Comparison of ENCODE assay signal across 12 cellular contexts in the genomic region with DNA sequence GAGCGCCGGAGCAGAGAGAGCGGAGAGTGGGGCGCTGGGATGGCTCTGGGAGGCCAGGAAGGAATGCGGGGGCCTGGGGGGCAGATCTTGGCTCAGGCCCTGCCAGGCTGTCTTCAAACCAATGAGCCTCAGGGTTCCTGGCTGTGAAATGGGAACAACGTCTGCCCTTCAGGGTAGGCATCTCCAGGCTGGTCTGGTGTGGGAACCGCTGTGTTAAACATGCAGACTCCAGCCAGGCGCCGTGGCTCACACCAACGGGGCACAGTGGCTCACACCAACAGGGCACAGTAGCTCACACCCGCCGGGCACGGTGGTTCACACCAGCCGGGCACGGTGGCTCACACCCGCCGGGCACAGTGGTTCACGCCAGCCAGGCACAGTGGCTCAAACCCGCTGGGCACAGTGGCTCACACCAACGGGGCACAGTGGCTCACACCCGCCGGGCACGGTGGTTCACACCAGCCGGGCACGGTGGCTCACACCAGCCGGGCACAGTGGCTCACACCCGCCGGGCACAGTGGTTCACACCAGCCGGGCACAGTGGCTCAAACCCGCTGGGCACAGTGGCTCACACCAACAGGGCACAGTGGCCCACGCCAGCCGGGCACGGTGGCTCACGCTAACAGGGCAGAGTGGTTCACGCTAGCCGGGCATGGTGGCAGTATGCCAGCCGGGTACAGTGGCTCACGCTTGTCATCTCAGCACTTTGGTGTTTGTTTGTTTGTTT. TPM values are rescaled to one million over a fixed set of nuclear protein-coding genes. Genes with fewer than 3 reads are reported as not detected.
A peak's percentile ranks its signal among the peaks of the same experiment; 100 is the strongest.
DNase-seq lines count a peak whose midpoint lies in the region; ATAC-seq, FAIRE-seq and TF ChIP-seq lines count a peak whose summit lies in the region.
"Had no signal": no experiment of that assay in that cellular context is flagged by ENCODE, and none has a peak within 500 bp of the region (broad histone marks: within the 10 kb centered on the region; RNA-seq: fewer than 3 reads in every experiment).

No MANE protein-coding gene starts in this region.

- no peak overlapping the region for H4K5ac ChIP-seq in mesendoderm (ENCODE audit: low read length)

- H3K4me3 Mint-ChIP-seq in astrocyte (ENCODE audit: unreplicated experiment): no peak overlapping the region
- H3K4me3 Mint-ChIP-seq: activated CD4-positive, alpha-beta memory T cell treated with anti-CD3 and anti-CD28 coated beads, Interleukin-2, amount 10 ng/mL, durations not matched to agents 7 days and 5 days had no signal

- DNase-seq in SK-N-SH (no peak), astrocyte (ENCODE audit: low read depth) (no peak), mesendoderm (no peak), CD1c-positive myeloid dendritic cell (ENCODE audit: extremely low spot score) (no peak), COLO829 (ENCODE audit: low spot score) (no peak)
- DNase-seq: activated CD4-positive, alpha-beta memory T cell treated with anti-CD3 and anti-CD28 coated beads, Interleukin-2, amount 10 ng/mL, durations not matched to agents 7 days and 5 days; GDM1 had no signal

- peak overlapping the region; percentile 63; the same call in 1 of the 2 replicates for H3K4me2 ChIP-seq in SK-N-SH
- H3K4me2 ChIP-seq in astrocyte (ENCODE audit: low read length): peak overlapping the region; percentile 78
- H3K4me2 ChIP-seq in mesendoderm (ENCODE audit: low read length): no peak overlapping the region

- CTCF ChIA-PET in SK-N-SH (lab: Yijun Ruan, JAX): interaction anchor here (1.4 kb wide), 1 partner anchor 10 kb away, joined by 3 read pairs; no protein-coding TSS in a partner anchor

- H3K9me3 Mint-ChIP-seq in astrocyte (ENCODE audit: unreplicated experiment): peaks cover 2% of the 10 kb centered on the region
- H3K9me3 Mint-ChIP-seq: activated CD4-positive, alpha-beta memory T cell treated with anti-CD3 and anti-CD28 coated beads, Interleukin-2, amount 10 ng/mL, durations not matched to agents 7 days and 5 days had no signal

- H4K8ac ChIP-seq in mesendoderm (ENCODE audit: low read depth, low read length): no peak overlapping the region

- no peaks in the 10 kb centered on the region for H3K4me1 Mint-ChIP-seq in astrocyte (ENCODE audit: low read depth, unreplicated experiment)
- H3K4me1 Mint-ChIP-seq: activated CD4-positive, alpha-beta memory T cell treated with anti-CD3 and anti-CD28 coated beads, Interleukin-2, amount 10 ng/mL, durations not matched to agents 7 days and 5 days had no signal

- H2BK120ac ChIP-seq in mesendoderm (ENCODE audit: low read depth, low read length): no peak overlapping the region

- no peak overlapping the region for H2BK15ac ChIP-seq in mesendoderm (replicated peaks; ENCODE audit: low read depth)

- no peaks in the 10 kb centered on the region for H3K79me2 ChIP-seq in SK-N-SH (ENCODE audit: insufficient read depth)
- no peaks in the 10 kb centered on the region for H3K79me2 ChIP-seq in astrocyte (ENCODE audit: insufficient read depth, low read length)
- no peaks in the 10 kb centered on the region for H3K79me2 ChIP-seq in mesendoderm (ENCODE audit: control insufficient read depth, insufficient read depth, low read length)

- peaks cover 3% of the 10 kb centered on the region for H3F3A ChIP-seq in SK-N-SH (replicated peaks; ENCODE audit: insufficient read depth)

- H2BK5ac ChIP-seq in mesendoderm (ENCODE audit: low read length): no peak overlapping the region

- H3K27ac Mint-ChIP-seq in astrocyte (ENCODE audit: unreplicated experiment): peak overlapping the region; percentile 58
- H3K27ac Mint-ChIP-seq: activated CD4-positive, alpha-beta memory T cell treated with anti-CD3 and anti-CD28 coated beads, Interleukin-2, amount 10 ng/mL, durations not matched to agents 7 days and 5 days had no signal

- no peaks in the 10 kb centered on the region for H3K79me1 ChIP-seq in mesendoderm (ENCODE audit: low read length)

- H3K18ac ChIP-seq in mesendoderm (ENCODE audit: low read length): no peak overlapping the region

- H3K36me3 ChIP-seq in SK-N-SH (replicated peaks in 1 of 2; ENCODE audit: control insufficient read depth in 1 of 2, insufficient read depth in 2 of 2, low read length in 1 of 2): no peaks in the 10 kb centered on the region
- H3K36me3 ChIP-seq in astrocyte (ENCODE audit: insufficient read depth, low read length): no peaks in the 10 kb centered on the region
- H3K36me3 ChIP-seq in subcutaneous abdominal adipose tissue (ENCODE audit: control insufficient read depth in 5 of 5, insufficient read depth in 5 of 5, low read length in 5 of 5): no peaks in the 10 kb centered on the region
- H3K36me3 ChIP-seq in mesendoderm (ENCODE audit: control insufficient read depth, insufficient read depth, low read length): no peaks in the 10 kb centered on the region

- POLR2A ChIA-PET in SK-N-SH (lab: Yijun Ruan, JAX): no interaction called here

- no peak overlapping the region for H2AK5ac ChIP-seq in mesendoderm (ENCODE audit: low read length)

- no peak for TF ChIP-seq EP300 in SK-N-SH (IDR thresholded peaks at IDR 0.05; ENCODE audit: borderline replicate concordance in 1 of 2, low read depth in 1 of 2, low read length in 1 of 2)

- H3K4me1 ChIP-seq in SK-N-SH (ENCODE audit: control insufficient read depth in 1 of 2, insufficient read depth in 2 of 2, low read depth in 1 of 2, low read length in 1 of 2) (no peaks in the 10 kb centered on the region; a peak in 1 of 4 replicates), astrocyte (ENCODE audit: insufficient read depth, low read length) (peaks cover 13% of the 10 kb centered on the region), subcutaneous abdominal adipose tissue (ENCODE audit: control insufficient read depth in 5 of 5, insufficient read depth in 5 of 5, low read length in 5 of 5) (peaks cover 0 to 13% (median 11%) of the 10 kb centered on the region in 5 donors), mesendoderm (ENCODE audit: control insufficient read depth, low read depth, low read length) (no peaks in the 10 kb centered on the region)
- H3K4me1 ChIP-seq: foreskin keratinocyte had no signal

- H3K9ac ChIP-seq in SK-N-SH (no peak overlapping the region), astrocyte (ENCODE audit: low read length) (peak overlapping the region; percentile 73), subcutaneous abdominal adipose tissue (ENCODE audit: low read length in 5 of 5) (no peak overlapping the region), mesendoderm (ENCODE audit: low read length) (no peak overlapping the region)

- H3K36me3 Mint-ChIP-seq in astrocyte (ENCODE audit: low read depth, unreplicated experiment): no peaks in the 10 kb centered on the region

- no peak overlapping the region for H3K56ac ChIP-seq in mesendoderm (ENCODE audit: low read length)

- H3K4me3 ChIP-seq in SK-N-SH (ENCODE audit: low read depth in 2 of 2, low read length in 1 of 2): no peak overlapping the region
- H3K4me3 ChIP-seq in astrocyte (ENCODE audit: insufficient read depth, low read depth, low read length): no peak overlapping the region
- peak overlapping the region; percentile 56 for H3K4me3 ChIP-seq in iPS-18c (ENCODE audit: insufficient read depth, low read depth, low read length)
- peak overlapping the region in 4 of 5 donors; percentile 42 to 54 (median 48) for H3K4me3 ChIP-seq in subcutaneous abdominal adipose tissue (ENCODE audit: low read depth in 1 of 5, low read length in 5 of 5)
- no peak overlapping the region for H3K4me3 ChIP-seq in mesendoderm (ENCODE audit: low read length)

- peak overlapping the region; percentile 84; the same call in 1 of the 2 replicates for H2AFZ ChIP-seq in SK-N-SH (ENCODE audit: low read depth)
- H2AFZ ChIP-seq in astrocyte (ENCODE audit: low read depth, low read length): peak overlapping the region; percentile 44

- no peak for TF ChIP-seq RAD21 in SK-N-SH (IDR thresholded peaks at IDR 0.05; ENCODE audit: low read length)

- H3K9me3 ChIP-seq in SK-N-SH (no peaks in the 10 kb centered on the region), astrocyte (ENCODE audit: insufficient read depth, low read depth, low read length) (no peaks in the 10 kb centered on the region), iPS-18c (ENCODE audit: control insufficient read depth, insufficient read depth, low read length) (no peaks in the 10 kb centered on the region), subcutaneous abdominal adipose tissue (ENCODE audit: control insufficient read depth in 5 of 5, low read length in 5 of 5) (no peaks in the 10 kb centered on the region)

- no peak for TF ChIP-seq CTCF in SK-N-SH (IDR thresholded peaks at IDR 0.05)
- no peak for TF ChIP-seq CTCF in astrocyte (IDR thresholded peaks at IDR 0.05; ENCODE audit: insufficient read depth, low read depth, low read length)

- no peaks in the 10 kb centered on the region for H4K20me1 ChIP-seq in SK-N-SH (ENCODE audit: insufficient read depth)
- no peaks in the 10 kb centered on the region for H4K20me1 ChIP-seq in astrocyte (ENCODE audit: insufficient read depth, low read length)

- H3K27me3 Mint-ChIP-seq in astrocyte (ENCODE audit: low read depth, unreplicated experiment): peaks cover 8% of the 10 kb centered on the region

- ATAC-seq in SK-N-SH treated with all-trans-retinoic acid at 6 μM for 48 hours: no peak

- no peak overlapping the region for H3K4ac ChIP-seq in mesendoderm (ENCODE audit: low read depth, low read length)

- 90% methylated on average over 13 of the region's 38 CpGs for WGBS in SK-N-SH (ENCODE audit: low lambda C conversion rate)
- WGBS in mesendoderm (ENCODE audit: extremely low coverage, insufficient coverage, low lambda C conversion rate): no CpG with 5 or more reads among the region's 38 CpGs

- H3K9me2 ChIP-seq in SK-N-SH: no peaks in the 10 kb centered on the region

- no peak overlapping the region for H3K23ac ChIP-seq in mesendoderm (ENCODE audit: low read length)

- FAIRE-seq in astrocyte (lab: Jason Lieb, UNC): no peak
- FAIRE-seq: H54 had no signal

- H3K27me3 ChIP-seq in SK-N-SH (ENCODE audit: insufficient read depth): no peaks in the 10 kb centered on the region
- H3K27me3 ChIP-seq in astrocyte (ENCODE audit: insufficient read depth, low read length): no peaks in the 10 kb centered on the region
- H3K27me3 ChIP-seq in subcutaneous abdominal adipose tissue (ENCODE audit: control insufficient read depth in 5 of 5, insufficient read depth in 4 of 5, low read length in 5 of 5): peaks cover 4 to 31% (median 13%) of the 10 kb centered on the region in 5 donors
- H3K27me3 ChIP-seq in mesendoderm (ENCODE audit: insufficient read depth, low read length, poor library complexity): no peaks in the 10 kb centered on the region

- H3K27ac ChIP-seq in SK-N-SH (ENCODE audit: low read depth in 2 of 2, low read length in 1 of 2): no peak overlapping the region
- H3K27ac ChIP-seq in astrocyte (ENCODE audit: low read depth, low read length): no peak overlapping the region
- no peak overlapping the region for H3K27ac ChIP-seq in subcutaneous abdominal adipose tissue (ENCODE audit: low read depth, low read length)
- no peak overlapping the region for H3K27ac ChIP-seq in mesendoderm (ENCODE audit: low read depth, low read length)
- H3K27ac ChIP-seq: foreskin keratinocyte had no signal

RNA-seq across cellular contexts. Expression of gene EFNA2, which starts 40.1 kb away (rescaled TPM):
- polyA plus RNA-seq in SK-N-SH (2012; rRNA removed): 0.67 and 1.1 TPM in 2 replicates
- polyA plus RNA-seq in SK-N-SH (2012; cell fraction: cytosol; rRNA removed): 0.39 and 0.63 TPM in 2 replicates
- 0.33 and 0.44 TPM in 2 replicates for polyA plus RNA-seq in SK-N-SH (2012; cell fraction: nucleus; rRNA removed)
- 7.0 and 8.4 TPM in 2 replicates for total RNA-seq in astrocyte
- 3.5 TPM for polyA plus RNA-seq in mesendoderm (2013, experiment 1 of 2)
- 3.4 TPM for polyA plus RNA-seq in mesendoderm (2013, experiment 2 of 2)
- total RNA-seq: activated CD4-positive, alpha-beta memory T cell treated with anti-CD3 and anti-CD28 coated beads, Interleukin-2, amount 10 ng/mL, durations not matched to agents 7 days and 5 days; foreskin keratinocyte had no signal
- polyA plus RNA-seq: foreskin keratinocyte had no signal

RNA-seq across cellular contexts. Expression of gene FAM174C, which starts 50.4 kb away (rescaled TPM):
- 53.5 and 78.0 TPM in 2 replicates for polyA plus RNA-seq in SK-N-SH (2012; rRNA removed)
- 35.5 and 51.2 TPM in 2 replicates for polyA plus RNA-seq in SK-N-SH (2012; cell fraction: cytosol; rRNA removed)
- 76.2 and 162 TPM in 2 replicates for polyA plus RNA-seq in SK-N-SH (2012; cell fraction: nucleus; rRNA removed)
- 50.5 and 50.8 TPM in 2 replicates for total RNA-seq in astrocyte
- 55.7 TPM for polyA plus RNA-seq in mesendoderm (2013, experiment 1 of 2)
- 57.0 TPM for polyA plus RNA-seq in mesendoderm (2013, experiment 2 of 2)

RNA-seq across cellular contexts. Expression of gene CIRBP, which starts 56.6 kb away (rescaled TPM):
- polyA plus RNA-seq in SK-N-SH (2012; rRNA removed): 762 and 857 TPM in 2 replicates
- polyA plus RNA-seq in SK-N-SH (2012; cell fraction: cytosol; rRNA removed): 628 and 677 TPM in 2 replicates
- 2,521 and 3,638 TPM in 2 replicates for polyA plus RNA-seq in SK-N-SH (2012; cell fraction: nucleus; rRNA removed)
- total RNA-seq in astrocyte: 184 and 215 TPM in 2 replicates
- 93.3 TPM for polyA plus RNA-seq in mesendoderm (2013, experiment 1 of 2)
- 93.6 TPM for polyA plus RNA-seq in mesendoderm (2013, experiment 2 of 2)

RNA-seq across cellular contexts. Expression of gene NDUFS7, which starts 58.0 kb away (rescaled TPM):
- polyA plus RNA-seq in SK-N-SH (2012; rRNA removed): 52.5 and 66.4 TPM in 2 replicates
- 22.6 and 43.2 TPM in 2 replicates for polyA plus RNA-seq in SK-N-SH (2012; cell fraction: cytosol; rRNA removed)
- polyA plus RNA-seq in SK-N-SH (2012; cell fraction: nucleus; rRNA removed): 49.8 and 83.8 TPM in 2 replicates
- 64.0 and 67.3 TPM in 2 replicates for total RNA-seq in astrocyte
- polyA plus RNA-seq in mesendoderm (2013, experiment 1 of 2): 40.8 TPM
- 41.7 TPM for polyA plus RNA-seq in mesendoderm (2013, experiment 2 of 2)

Comparison
In these comparisons a context has a peak if more than half of its experiments do, and no peak if none do; other contexts are left out.
1. H3K4me3 ChIP-seq: peak in iPS-18c (single experiment) and subcutaneous abdominal adipose tissue (4 of 5); none in SK-N-SH (0 of 2), astrocyte (single experiment) and mesendoderm (single experiment).